In genomic region chr19:14821958-14822357, GRCh38 we compare ENCODE assay signal across 1 cellular context.
TF ChIP-seq lines count a peak whose summit lies in the region.

No MANE protein-coding gene starts in this region.

TF ChIP-seq in K562, 482 proteins besides CTCF, POLR2A, EP300 and RAD21:
- no peak for TF ChIP-seq KDM5B (IDR thresholded peaks at IDR 0.05; ENCODE audit: insufficient replicate concordance, low read depth, low read length)
- no peak for TF ChIP-seq MCM3 (IDR thresholded peaks at IDR 0.05)
- TF ChIP-seq ZNF316 (IDR thresholded peaks at IDR 0.05): no peak
- TF ChIP-seq XRCC4 (IDR thresholded peaks at IDR 0.05; ENCODE audit: extremely low read depth, insufficient read depth, insufficient read length): no peak
- TF ChIP-seq ADNP (tag; IDR thresholded peaks at IDR 0.05): no peak
- no peak for TF ChIP-seq DDX20 (tag; IDR thresholded peaks at IDR 0.05; ENCODE audit: low read depth)
- peak in 1 of 2 experiments; percentile 48; a peak in 2 of 4 replicates for TF ChIP-seq FOXA3 (CRISPR knock-in tag; conservative IDR thresholded peaks at IDR 0.05 in 1 of 2, IDR thresholded peaks at IDR 0.05 in 1 of 2)
- TF ChIP-seq SPI1 (IDR thresholded peaks at IDR 0.05; ENCODE audit: borderline replicate concordance, low read depth, low read length): peak; percentile 85
- TF ChIP-seq PTRF (tag; IDR thresholded peaks at IDR 0.05): no peak
- no peak for TF ChIP-seq ZMIZ1 (IDR thresholded peaks at IDR 0.05; ENCODE audit: low read depth in 2 of 2, low read length in 2 of 2)
- TF ChIP-seq JUND (IDR thresholded peaks at IDR 0.05; ENCODE audit: borderline replicate concordance, low read depth, low read length): no peak
- no peak for TF ChIP-seq JUND (tag; IDR thresholded peaks at IDR 0.05; ENCODE audit: borderline replicate concordance, low read depth, low read length)
- no peak for TF ChIP-seq NFXL1 (CRISPR knock-in tag; IDR thresholded peaks at IDR 0.05)
- TF ChIP-seq ELF1 (tag; IDR thresholded peaks at IDR 0.05): peak; percentile 56
- TF ChIP-seq ZNF668 (CRISPR knock-in tag; IDR thresholded peaks at IDR 0.05): no peak
- TF ChIP-seq, protein P1, sequence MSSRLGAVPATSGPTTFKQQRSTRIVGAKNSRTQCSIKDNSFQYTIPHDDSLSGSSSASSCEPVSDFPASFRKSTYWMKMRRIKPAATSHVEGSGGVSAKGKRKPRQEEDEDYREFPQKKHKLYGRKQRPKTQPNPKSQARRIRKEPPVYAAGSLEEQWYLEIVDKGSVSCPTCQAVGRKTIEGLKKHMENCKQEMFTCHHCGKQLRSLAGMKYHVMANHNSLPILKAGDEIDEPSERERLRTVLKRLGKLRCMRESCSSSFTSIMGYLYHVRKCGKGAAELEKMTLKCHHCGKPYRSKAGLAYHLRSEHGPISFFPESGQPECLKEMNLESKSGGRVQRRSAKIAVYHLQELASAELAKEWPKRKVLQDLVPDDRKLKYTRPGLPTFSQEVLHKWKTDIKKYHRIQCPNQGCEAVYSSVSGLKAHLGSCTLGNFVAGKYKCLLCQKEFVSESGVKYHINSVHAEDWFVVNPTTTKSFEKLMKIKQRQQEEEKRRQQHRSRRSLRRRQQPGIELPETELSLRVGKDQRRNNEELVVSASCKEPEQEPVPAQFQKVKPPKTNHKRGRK (tag; IDR thresholded peaks at IDR 0.05): 0 out of 2 replicates have a peak, but pooled peaks have one; percentile 25
- TF ChIP-seq, protein P2, sequence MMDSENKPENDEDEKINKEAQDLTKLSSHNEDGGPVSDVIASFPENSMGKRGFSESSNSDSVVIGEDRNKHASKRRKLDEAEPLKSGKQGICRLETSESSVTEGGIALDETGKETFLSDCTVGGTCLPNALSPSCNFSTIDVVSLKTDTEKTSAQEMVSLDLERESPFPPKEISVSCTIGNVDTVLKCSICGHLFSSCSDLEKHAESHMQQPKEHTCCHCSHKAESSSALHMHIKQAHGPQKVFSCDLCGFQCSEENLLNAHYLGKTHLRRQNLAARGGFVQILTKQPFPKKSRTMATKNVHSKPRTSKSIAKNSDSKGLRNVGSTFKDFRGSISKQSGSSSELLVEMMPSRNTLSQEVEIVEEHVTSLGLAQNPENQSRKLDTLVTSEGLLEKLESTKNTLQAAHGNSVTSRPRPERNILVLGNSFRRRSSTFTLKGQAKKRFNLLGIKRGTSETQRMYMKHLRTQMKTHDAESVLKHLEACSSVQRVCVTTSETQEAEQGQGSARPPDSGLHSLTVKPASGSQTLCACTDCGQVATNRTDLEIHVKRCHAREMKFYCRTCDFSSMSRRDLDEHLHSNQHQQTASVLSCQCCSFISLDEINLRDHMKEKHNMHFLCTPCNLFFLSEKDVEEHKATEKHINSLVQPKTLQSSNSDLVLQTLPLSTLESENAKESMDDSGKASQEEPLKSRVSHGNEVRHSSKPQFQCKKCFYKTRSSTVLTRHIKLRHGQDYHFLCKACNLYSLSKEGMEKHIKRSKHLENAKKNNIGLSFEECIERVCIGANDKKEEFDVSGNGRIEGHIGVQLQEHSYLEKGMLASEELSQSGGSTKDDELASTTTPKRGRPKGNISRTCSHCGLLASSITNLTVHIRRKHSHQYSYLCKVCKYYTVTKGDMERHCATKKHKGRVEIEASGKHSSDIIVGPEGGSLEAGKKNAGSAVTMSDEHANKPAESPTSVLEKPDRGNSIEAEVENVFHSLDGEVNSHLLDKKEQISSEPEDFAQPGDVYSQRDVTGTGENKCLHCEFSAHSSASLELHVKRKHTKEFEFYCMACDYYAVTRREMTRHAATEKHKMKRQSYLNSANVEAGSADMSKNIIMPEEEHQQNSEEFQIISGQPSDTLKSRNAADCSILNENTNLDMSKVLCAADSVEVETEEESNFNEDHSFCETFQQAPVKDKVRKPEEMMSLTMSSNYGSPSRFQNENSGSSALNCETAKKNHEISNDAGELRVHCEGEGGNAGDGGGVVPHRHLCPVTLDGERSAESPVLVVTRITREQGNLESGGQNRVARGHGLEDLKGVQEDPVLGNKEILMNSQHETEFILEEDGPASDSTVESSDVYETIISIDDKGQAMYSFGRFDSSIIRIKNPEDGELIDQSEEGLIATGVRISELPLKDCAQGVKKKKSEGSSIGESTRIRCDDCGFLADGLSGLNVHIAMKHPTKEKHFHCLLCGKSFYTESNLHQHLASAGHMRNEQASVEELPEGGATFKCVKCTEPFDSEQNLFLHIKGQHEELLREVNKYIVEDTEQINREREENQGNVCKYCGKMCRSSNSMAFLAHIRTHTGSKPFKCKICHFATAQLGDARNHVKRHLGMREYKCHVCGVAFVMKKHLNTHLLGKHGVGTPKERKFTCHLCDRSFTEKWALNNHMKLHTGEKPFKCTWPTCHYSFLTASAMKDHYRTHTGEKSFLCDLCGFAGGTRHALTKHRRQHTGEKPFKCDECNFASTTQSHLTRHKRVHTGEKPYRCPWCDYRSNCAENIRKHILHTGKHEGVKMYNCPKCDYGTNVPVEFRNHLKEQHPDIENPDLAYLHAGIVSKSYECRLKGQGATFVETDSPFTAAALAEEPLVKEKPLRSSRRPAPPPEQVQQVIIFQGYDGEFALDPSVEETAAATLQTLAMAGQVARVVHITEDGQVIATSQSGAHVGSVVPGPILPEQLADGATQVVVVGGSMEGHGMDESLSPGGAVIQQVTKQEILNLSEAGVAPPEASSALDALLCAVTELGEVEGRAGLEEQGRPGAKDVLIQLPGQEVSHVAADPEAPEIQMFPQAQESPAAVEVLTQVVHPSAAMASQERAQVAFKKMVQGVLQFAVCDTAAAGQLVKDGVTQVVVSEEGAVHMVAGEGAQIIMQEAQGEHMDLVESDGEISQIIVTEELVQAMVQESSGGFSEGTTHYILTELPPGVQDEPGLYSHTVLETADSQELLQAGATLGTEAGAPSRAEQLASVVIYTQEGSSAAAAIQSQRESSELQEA (IDR thresholded peaks at IDR 0.05; ENCODE audit: low read depth): no peak
- TF ChIP-seq, protein P3, sequence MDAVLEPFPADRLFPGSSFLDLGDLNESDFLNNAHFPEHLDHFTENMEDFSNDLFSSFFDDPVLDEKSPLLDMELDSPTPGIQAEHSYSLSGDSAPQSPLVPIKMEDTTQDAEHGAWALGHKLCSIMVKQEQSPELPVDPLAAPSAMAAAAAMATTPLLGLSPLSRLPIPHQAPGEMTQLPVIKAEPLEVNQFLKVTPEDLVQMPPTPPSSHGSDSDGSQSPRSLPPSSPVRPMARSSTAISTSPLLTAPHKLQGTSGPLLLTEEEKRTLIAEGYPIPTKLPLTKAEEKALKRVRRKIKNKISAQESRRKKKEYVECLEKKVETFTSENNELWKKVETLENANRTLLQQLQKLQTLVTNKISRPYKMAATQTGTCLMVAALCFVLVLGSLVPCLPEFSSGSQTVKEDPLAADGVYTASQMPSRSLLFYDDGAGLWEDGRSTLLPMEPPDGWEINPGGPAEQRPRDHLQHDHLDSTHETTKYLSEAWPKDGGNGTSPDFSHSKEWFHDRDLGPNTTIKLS (IDR thresholded peaks at IDR 0.05; ENCODE audit: borderline replicate concordance, low read depth): peak; percentile 42; the same call in 1 of the 2 replicates
- peak; percentile 49; the same call in 1 of the 2 replicates for TF ChIP-seq MEF2D (tag; conservative IDR thresholded peaks at IDR 0.05; ENCODE audit: low read depth)
- no peak for TF ChIP-seq ZBTB1 (CRISPR knock-in tag; IDR thresholded peaks at IDR 0.05; ENCODE audit: borderline replicate concordance, low read depth)
- no peak for TF ChIP-seq ZNF121 (CRISPR knock-in tag; conservative IDR thresholded peaks at IDR 0.05)
- no peak for TF ChIP-seq KDM1A (IDR thresholded peaks at IDR 0.05)
- no peak for TF ChIP-seq MLLT1 (IDR thresholded peaks at IDR 0.05)
- TF ChIP-seq CEBPB (tag; IDR thresholded peaks at IDR 0.05): peak; percentile 63
TF ChIP-seq in K562: peak in this region for 7.
